Comparison of ENCODE assay signal across 9 cellular contexts in genomic region chr13:36282818-36283432, GRCh38. TPM values are rescaled to one million over a fixed set of nuclear protein-coding genes. Genes with fewer than 3 reads are reported as not detected.
DNase-seq lines count a peak whose midpoint lies in the region; ATAC-seq and TF ChIP-seq lines count a peak whose summit lies in the region.
"Had no signal": no experiment of that assay in that cellular context is flagged by ENCODE, and none has a peak within 500 bp of the region (broad histone marks: within the 10 kb centered on the region; RNA-seq: fewer than 3 reads in every experiment).

No MANE protein-coding gene starts in this region.

- H3K4me2 ChIP-seq in OCI-LY3 (ENCODE audit: low read length): no peak overlapping the region

- H3K27ac ChIP-seq in OCI-LY3 (ENCODE audit: low read length): no peak overlapping the region

- H3K27me3 Mint-ChIP-seq in osteocyte (ENCODE audit: unreplicated experiment): peaks cover 57% of the 10 kb centered on the region
- peaks cover 15% of the 10 kb centered on the region for H3K27me3 Mint-ChIP-seq in activated CD4-positive, alpha-beta T cell treated with anti-CD3 and anti-CD28 coated beads, Interleukin-2, amount 10 ng/mL, durations not matched to agents 7 days and 5 days

- POLR2A ChIA-PET in activated CD4-positive, alpha-beta T cell treated with anti-CD3 and anti-CD28 coated beads, Interleukin-2, amount 10 ng/mL, durations not matched to agents 7 days and 5 days (lab: Charles Lee): no interaction called here

- H3K4me3 Mint-ChIP-seq in osteocyte (ENCODE audit: unreplicated experiment): no peak overlapping the region
- H3K4me3 Mint-ChIP-seq in activated CD4-positive, alpha-beta T cell treated with anti-CD3 and anti-CD28 coated beads, Interleukin-2, amount 10 ng/mL, durations not matched to agents 7 days and 5 days: no peak overlapping the region
- H3K4me3 Mint-ChIP-seq: stimulated activated naive B cell treated with anti-CD40 and anti-IgM and Interleukin-4, amounts not matched to agents 10 μg/mL and 1 μg/mL and 100 μg/mL, for 72 hours had no signal

- H3K9ac ChIP-seq in OCI-LY3 (ENCODE audit: low read length): no peak overlapping the region

- peak; percentile 45 for ATAC-seq in GM18502 (IDR thresholded peaks at IDR 0.05; ENCODE audit: poor library complexity, unreplicated experiment)
- peak; percentile 51 for ATAC-seq in esophagus mucosa

- no peaks in the 10 kb centered on the region for H3K36me3 ChIP-seq in OCI-LY3 (replicated peaks; ENCODE audit: low read depth, low read length)

- H3K9me3 ChIP-seq in OCI-LY3 (ENCODE audit: insufficient read depth, low read length): no peaks in the 10 kb centered on the region

- H3K27me3 ChIP-seq in OCI-LY3 (ENCODE audit: low read depth, low read length): no peaks in the 10 kb centered on the region

- TF ChIP-seq CTCF in AG10803 (conservative IDR thresholded peaks at IDR 0.05; ENCODE audit: low read length): peak; percentile 88
- TF ChIP-seq CTCF in OCI-LY3 (IDR thresholded peaks at IDR 0.05; ENCODE audit: low read depth, low read length): peak; percentile 98
- TF ChIP-seq CTCF in osteocyte (IDR thresholded peaks at IDR 0.05): peak; percentile 84

- H3K27ac Mint-ChIP-seq in osteocyte (ENCODE audit: unreplicated experiment): no peak overlapping the region
- no peak overlapping the region for H3K27ac Mint-ChIP-seq in activated CD4-positive, alpha-beta T cell treated with anti-CD3 and anti-CD28 coated beads, Interleukin-2, amount 10 ng/mL, durations not matched to agents 7 days and 5 days
- H3K27ac Mint-ChIP-seq: stimulated activated naive B cell treated with anti-CD40 and anti-IgM and Interleukin-4, amounts not matched to agents 10 μg/mL and 1 μg/mL and 100 μg/mL, for 72 hours had no signal

- peaks cover 4% of the 10 kb centered on the region; the same call in 1 of the 2 replicates for H3K4me1 ChIP-seq in OCI-LY3 (ENCODE audit: low read length)

- no peaks in the 10 kb centered on the region for H4K20me1 ChIP-seq in OCI-LY3 (ENCODE audit: insufficient read depth, low read length)

- H3K4me1 Mint-ChIP-seq in osteocyte (ENCODE audit: unreplicated experiment): no peaks in the 10 kb centered on the region
- H3K4me1 Mint-ChIP-seq in activated CD4-positive, alpha-beta T cell treated with anti-CD3 and anti-CD28 coated beads, Interleukin-2, amount 10 ng/mL, durations not matched to agents 7 days and 5 days: no peaks in the 10 kb centered on the region
- H3K4me1 Mint-ChIP-seq: stimulated activated naive B cell treated with anti-CD40 and anti-IgM and Interleukin-4, amounts not matched to agents 10 μg/mL and 1 μg/mL and 100 μg/mL, for 72 hours had no signal

- H3K79me2 ChIP-seq in OCI-LY3 (ENCODE audit: low read length): no peaks in the 10 kb centered on the region

- H2AFZ ChIP-seq in OCI-LY3 (ENCODE audit: low read depth, low read length): no peak overlapping the region

- CTCF ChIA-PET in activated CD4-positive, alpha-beta T cell treated with anti-CD3 and anti-CD28 coated beads, Interleukin-2, amount 10 ng/mL, durations not matched to agents 7 days and 5 days (lab: Charles Lee): interaction anchor here (0.6 to 1.3 kb wide), 4 partner anchors 10 to 453 kb away, joined by 3 to 4 read pairs (median 3); no protein-coding TSS in a partner anchor

- H3K36me3 Mint-ChIP-seq in osteocyte (ENCODE audit: unreplicated experiment): no peaks in the 10 kb centered on the region
- H3K36me3 Mint-ChIP-seq in activated CD4-positive, alpha-beta T cell treated with anti-CD3 and anti-CD28 coated beads, Interleukin-2, amount 10 ng/mL, durations not matched to agents 7 days and 5 days (ENCODE audit: low read depth): no peaks in the 10 kb centered on the region
- H3K36me3 Mint-ChIP-seq: stimulated activated naive B cell treated with anti-CD40 and anti-IgM and Interleukin-4, amounts not matched to agents 10 μg/mL and 1 μg/mL and 100 μg/mL, for 72 hours had no signal

- no peak overlapping the region for H3K4me3 ChIP-seq in AG10803 (ENCODE audit: low read length)
- no peak overlapping the region for H3K4me3 ChIP-seq in OCI-LY3 (ENCODE audit: low read length)

- H3K9me3 Mint-ChIP-seq in osteocyte (ENCODE audit: unreplicated experiment): no peaks in the 10 kb centered on the region
- no peaks in the 10 kb centered on the region for H3K9me3 Mint-ChIP-seq in activated CD4-positive, alpha-beta T cell treated with anti-CD3 and anti-CD28 coated beads, Interleukin-2, amount 10 ng/mL, durations not matched to agents 7 days and 5 days
- H3K9me3 Mint-ChIP-seq: stimulated activated naive B cell treated with anti-CD40 and anti-IgM and Interleukin-4, amounts not matched to agents 10 μg/mL and 1 μg/mL and 100 μg/mL, for 72 hours had no signal

- peak; percentile 50 for DNase-seq in AG10803 (ENCODE audit: low read depth)
- DNase-seq in osteocyte (ENCODE audit: extremely low spot score, unreplicated experiment): no peak
- DNase-seq in HPDE6-E6E7 (ENCODE audit: extremely low spot score): no peak
- DNase-seq in activated T-cell treated with anti-CD3 and anti-CD28 coated beads, Interleukin-2, amount 50 U/mL, for 1 hour: no peak
- DNase-seq in activated CD4-positive, alpha-beta T cell treated with anti-CD3 and anti-CD28 coated beads, Interleukin-2, amount 10 ng/mL, durations not matched to agents 7 days and 5 days: no peak
- DNase-seq: stimulated activated naive B cell treated with anti-CD40 and anti-IgM and Interleukin-4, amounts not matched to agents 10 μg/mL and 1 μg/mL and 100 μg/mL, for 72 hours had no signal

RNA-seq across cellular contexts. Expression of gene CCDC169, which starts 14.7 kb away (rescaled TPM):
- total RNA-seq in esophagus mucosa (0.40 TPM), osteocyte (0.43 and 0.60 TPM in 2 replicates)
- total RNA-seq in activated CD4-positive, alpha-beta T cell treated with anti-CD3 and anti-CD28 coated beads, Interleukin-2, amount 10 ng/mL, durations not matched to agents 7 days and 5 days: under 1 TPM in 1 of 2 experiments, not detected in 1; 0.17 TPM
